1 cellular context compared by ENCODE assay signal in genomic region chr6:170108890-170109587, GRCh38.
TF ChIP-seq lines count a peak whose summit lies in the region.

No MANE protein-coding gene starts in this region.

TF ChIP-seq in HepG2, 621 proteins besides CTCF, POLR2A, EP300 and RAD21 (continued from another document):
- no peak for TF ChIP-seq AHDC1 (CRISPR knock-in tag; IDR thresholded peaks at IDR 0.05; ENCODE audit: borderline replicate concordance)
- no peak for TF ChIP-seq TBL1XR1 (IDR thresholded peaks at IDR 0.05; ENCODE audit: borderline replicate concordance, low read length, partially characterized antibody)
- TF ChIP-seq ZNF484 (CRISPR knock-in tag; IDR thresholded peaks at IDR 0.05; ENCODE audit: borderline replicate concordance, low read depth): no peak
- no peak for TF ChIP-seq DNMT1 (CRISPR knock-in tag; IDR thresholded peaks at IDR 0.05)
- TF ChIP-seq ZNF761 (CRISPR knock-in tag; conservative IDR thresholded peaks at IDR 0.05): no peak
- no peak for TF ChIP-seq ZBTB20 (CRISPR knock-in tag; IDR thresholded peaks at IDR 0.05; ENCODE audit: borderline replicate concordance, low read depth)
- TF ChIP-seq ZBTB10 (CRISPR knock-in tag; IDR thresholded peaks at IDR 0.05; ENCODE audit: borderline replicate concordance): no peak
- no peak for TF ChIP-seq EEA1 (CRISPR knock-in tag; IDR thresholded peaks at IDR 0.05; ENCODE audit: borderline replicate concordance)
- no peak for TF ChIP-seq ZNF256 (CRISPR knock-in tag; conservative IDR thresholded peaks at IDR 0.05)
- no peak for TF ChIP-seq DBP (CRISPR knock-in tag; IDR thresholded peaks at IDR 0.05; ENCODE audit: not compliant biosample characterization)
TF ChIP-seq in HepG2: peak in this region for 0.
